14 cellular contexts compared by ENCODE assay signal in genomic region chrX:13664026-13664425, GRCh38.
"Had no signal": no experiment of that assay in that cellular context is flagged by ENCODE, and none has a peak within 500 bp of the region (broad histone marks: within the 10 kb centered on the region; RNA-seq: fewer than 3 reads in every experiment).

No MANE protein-coding gene starts in this region.

- H3K27me3 ChIP-seq: gastroesophageal sphincter had no signal

- DNase-seq: activated CD4-positive, alpha-beta T cell treated with anti-CD3 and anti-CD28 coated beads, Interleukin-2, amount 50 U/mL, for 48 hours; activated CD8-positive, alpha-beta memory T cell treated with anti-CD3 and anti-CD28 coated beads, Interleukin-2, amount 10 ng/mL, durations not matched to agents 7 days and 5 days; activated effector memory CD4-positive, alpha-beta T cell treated with Interleukin-2 at 50 U/mL for 16 hours; activated T-cell treated with anti-CD3 and anti-CD28 coated beads, Interleukin-2, amount 50 U/mL, for 24 hours; left cardiac atrium; mesendoderm; nephron progenitor cell; stimulated activated CD4-positive, alpha-beta T cell treated with anti-CD3 and anti-CD28 coated beads, Interleukin-15, amount 100 ng/mL, for 24 hours; stimulated activated CD4-positive, alpha-beta T cell treated with anti-CD3 and anti-CD28 coated beads, Interleukin-4, amount 100 ng/mL, for 24 hours; stimulated activated naive CD8-positive, alpha-beta T cell treated with anti-CD3 and anti-CD28 coated beads, Interleukin-15, amount 100 ng/mL, for 72 hours; T-helper 2 cell had no signal

- H3K4me3 ChIP-seq: gastroesophageal sphincter had no signal

- H3K27ac Mint-ChIP-seq: activated CD8-positive, alpha-beta memory T cell treated with anti-CD3 and anti-CD28 coated beads, Interleukin-2, amount 10 ng/mL, durations not matched to agents 7 days and 5 days; activated naive CD4-positive, alpha-beta T cell treated with anti-CD3 and anti-CD28 coated beads, Interleukin-2, amount 50 U/mL, for 24 hours; activated T-cell treated with anti-CD3 and anti-CD28 coated beads, Interleukin-2, amount 50 U/mL, for 24 hours; nephron progenitor cell had no signal

- H3K27me3 Mint-ChIP-seq: activated CD8-positive, alpha-beta memory T cell treated with anti-CD3 and anti-CD28 coated beads, Interleukin-2, amount 10 ng/mL, durations not matched to agents 7 days and 5 days; activated naive CD4-positive, alpha-beta T cell treated with anti-CD3 and anti-CD28 coated beads, Interleukin-2, amount 50 U/mL, for 24 hours; brain; stimulated activated naive CD8-positive, alpha-beta T cell treated with anti-CD3 and anti-CD28 coated beads, Interleukin-15, amount 100 ng/mL, for 72 hours had no signal

- H3K9me3 Mint-ChIP-seq: activated naive CD4-positive, alpha-beta T cell treated with anti-CD3 and anti-CD28 coated beads, Interleukin-2, amount 50 U/mL, for 24 hours; activated T-cell treated with anti-CD3 and anti-CD28 coated beads, Interleukin-2, amount 50 U/mL, for 24 hours; stimulated activated naive CD8-positive, alpha-beta T cell treated with anti-CD3 and anti-CD28 coated beads, Interleukin-15, amount 100 ng/mL, for 72 hours had no signal

- ATAC-seq: activated CD8-positive, alpha-beta memory T cell treated with anti-CD3 and anti-CD28 coated beads, Interleukin-2, amount 10 ng/mL, durations not matched to agents 7 days and 5 days; gastroesophageal sphincter; stimulated activated naive CD8-positive, alpha-beta T cell treated with anti-CD3 and anti-CD28 coated beads, Interleukin-15, amount 100 ng/mL, for 72 hours had no signal

- H3K9me3 ChIP-seq: gastroesophageal sphincter had no signal

- H3K4me3 Mint-ChIP-seq: activated CD8-positive, alpha-beta memory T cell treated with anti-CD3 and anti-CD28 coated beads, Interleukin-2, amount 10 ng/mL, durations not matched to agents 7 days and 5 days; activated naive CD4-positive, alpha-beta T cell treated with anti-CD3 and anti-CD28 coated beads, Interleukin-2, amount 50 U/mL, for 24 hours; activated T-cell treated with anti-CD3 and anti-CD28 coated beads, Interleukin-2, amount 50 U/mL, for 24 hours; brain; nephron progenitor cell; stimulated activated naive CD8-positive, alpha-beta T cell treated with anti-CD3 and anti-CD28 coated beads, Interleukin-15, amount 100 ng/mL, for 72 hours had no signal
